ENCODE assay signal across 1 cellular context in genomic region chr3:72383230-72383629, GRCh38.
TF ChIP-seq lines count a peak whose summit lies in the region.

No MANE protein-coding gene starts in this region.

TF ChIP-seq in GM23338, 12 proteins besides CTCF, POLR2A, EP300 and RAD21 (continued from another document):
- TF ChIP-seq, protein P1, sequence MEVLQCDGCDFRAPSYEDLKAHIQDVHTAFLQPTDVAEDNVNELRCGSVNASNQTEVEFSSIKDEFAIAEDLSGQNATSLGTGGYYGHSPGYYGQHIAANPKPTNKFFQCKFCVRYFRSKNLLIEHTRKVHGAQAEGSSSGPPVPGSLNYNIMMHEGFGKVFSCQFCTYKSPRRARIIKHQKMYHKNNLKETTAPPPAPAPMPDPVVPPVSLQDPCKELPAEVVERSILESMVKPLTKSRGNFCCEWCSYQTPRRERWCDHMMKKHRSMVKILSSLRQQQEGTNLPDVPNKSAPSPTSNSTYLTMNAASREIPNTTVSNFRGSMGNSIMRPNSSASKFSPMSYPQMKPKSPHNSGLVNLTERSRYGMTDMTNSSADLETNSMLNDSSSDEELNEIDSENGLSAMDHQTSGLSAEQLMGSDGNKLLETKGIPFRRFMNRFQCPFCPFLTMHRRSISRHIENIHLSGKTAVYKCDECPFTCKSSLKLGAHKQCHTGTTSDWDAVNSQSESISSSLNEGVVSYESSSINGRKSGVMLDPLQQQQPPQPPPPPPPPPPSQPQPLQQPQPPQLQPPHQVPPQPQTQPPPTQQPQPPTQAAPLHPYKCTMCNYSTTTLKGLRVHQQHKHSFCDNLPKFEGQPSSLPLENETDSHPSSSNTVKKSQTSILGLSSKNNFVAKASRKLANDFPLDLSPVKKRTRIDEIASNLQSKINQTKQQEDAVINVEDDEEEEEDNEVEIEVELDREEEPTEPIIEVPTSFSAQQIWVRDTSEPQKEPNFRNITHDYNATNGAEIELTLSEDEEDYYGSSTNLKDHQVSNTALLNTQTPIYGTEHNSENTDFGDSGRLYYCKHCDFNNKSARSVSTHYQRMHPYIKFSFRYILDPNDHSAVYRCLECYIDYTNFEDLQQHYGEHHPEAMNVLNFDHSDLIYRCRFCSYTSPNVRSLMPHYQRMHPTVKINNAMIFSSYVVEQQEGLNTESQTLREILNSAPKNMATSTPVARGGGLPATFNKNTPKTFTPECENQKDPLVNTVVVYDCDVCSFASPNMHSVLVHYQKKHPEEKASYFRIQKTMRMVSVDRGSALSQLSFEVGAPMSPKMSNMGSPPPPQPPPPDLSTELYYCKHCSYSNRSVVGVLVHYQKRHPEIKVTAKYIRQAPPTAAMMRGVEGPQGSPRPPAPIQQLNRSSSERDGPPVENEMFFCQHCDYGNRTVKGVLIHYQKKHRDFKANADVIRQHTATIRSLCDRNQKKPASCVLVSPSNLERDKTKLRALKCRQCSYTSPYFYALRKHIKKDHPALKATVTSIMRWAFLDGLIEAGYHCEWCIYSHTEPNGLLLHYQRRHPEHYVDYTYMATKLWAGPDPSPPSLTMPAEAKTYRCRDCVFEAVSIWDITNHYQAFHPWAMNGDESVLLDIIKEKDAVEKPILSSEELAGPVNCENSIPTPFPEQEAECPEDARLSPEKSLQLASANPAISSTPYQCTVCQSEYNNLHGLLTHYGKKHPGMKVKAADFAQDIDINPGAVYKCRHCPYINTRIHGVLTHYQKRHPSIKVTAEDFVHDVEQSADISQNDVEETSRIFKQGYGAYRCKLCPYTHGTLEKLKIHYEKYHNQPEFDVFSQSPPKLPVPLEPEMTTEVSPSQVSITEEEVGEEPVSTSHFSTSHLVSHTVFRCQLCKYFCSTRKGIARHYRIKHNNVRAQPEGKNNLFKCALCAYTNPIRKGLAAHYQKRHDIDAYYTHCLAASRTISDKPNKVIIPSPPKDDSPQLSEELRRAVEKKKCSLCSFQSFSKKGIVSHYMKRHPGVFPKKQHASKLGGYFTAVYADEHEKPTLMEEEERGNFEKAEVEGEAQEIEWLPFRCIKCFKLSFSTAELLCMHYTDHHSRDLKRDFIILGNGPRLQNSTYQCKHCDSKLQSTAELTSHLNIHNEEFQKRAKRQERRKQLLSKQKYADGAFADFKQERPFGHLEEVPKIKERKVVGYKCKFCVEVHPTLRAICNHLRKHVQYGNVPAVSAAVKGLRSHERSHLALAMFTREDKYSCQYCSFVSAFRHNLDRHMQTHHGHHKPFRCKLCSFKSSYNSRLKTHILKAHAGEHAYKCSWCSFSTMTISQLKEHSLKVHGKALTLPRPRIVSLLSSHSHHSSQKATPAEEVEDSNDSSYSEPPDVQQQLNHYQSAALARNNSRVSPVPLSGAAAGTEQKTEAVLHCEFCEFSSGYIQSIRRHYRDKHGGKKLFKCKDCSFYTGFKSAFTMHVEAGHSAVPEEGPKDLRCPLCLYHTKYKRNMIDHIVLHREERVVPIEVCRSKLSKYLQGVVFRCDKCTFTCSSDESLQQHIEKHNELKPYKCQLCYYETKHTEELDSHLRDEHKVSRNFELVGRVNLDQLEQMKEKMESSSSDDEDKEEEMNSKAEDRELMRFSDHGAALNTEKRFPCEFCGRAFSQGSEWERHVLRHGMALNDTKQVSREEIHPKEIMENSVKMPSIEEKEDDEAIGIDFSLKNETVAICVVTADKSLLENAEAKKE (CRISPR knock-in tag; IDR thresholded peaks at IDR 0.05), result no peak
- TF ChIP-seq CREB1 (CRISPR knock-in tag; IDR thresholded peaks at IDR 0.05; ENCODE audit: low read depth) (no peak), ZNF114 (CRISPR knock-in tag; IDR thresholded peaks at IDR 0.05) (no peak), EZH2phosphoT487 (IDR thresholded peaks at IDR 0.05; ENCODE audit: unreplicated experiment) (no peak), JUNB (IDR thresholded peaks at IDR 0.05; ENCODE audit: unreplicated experiment) (no peak)
- TF ChIP-seq, protein P2, sequence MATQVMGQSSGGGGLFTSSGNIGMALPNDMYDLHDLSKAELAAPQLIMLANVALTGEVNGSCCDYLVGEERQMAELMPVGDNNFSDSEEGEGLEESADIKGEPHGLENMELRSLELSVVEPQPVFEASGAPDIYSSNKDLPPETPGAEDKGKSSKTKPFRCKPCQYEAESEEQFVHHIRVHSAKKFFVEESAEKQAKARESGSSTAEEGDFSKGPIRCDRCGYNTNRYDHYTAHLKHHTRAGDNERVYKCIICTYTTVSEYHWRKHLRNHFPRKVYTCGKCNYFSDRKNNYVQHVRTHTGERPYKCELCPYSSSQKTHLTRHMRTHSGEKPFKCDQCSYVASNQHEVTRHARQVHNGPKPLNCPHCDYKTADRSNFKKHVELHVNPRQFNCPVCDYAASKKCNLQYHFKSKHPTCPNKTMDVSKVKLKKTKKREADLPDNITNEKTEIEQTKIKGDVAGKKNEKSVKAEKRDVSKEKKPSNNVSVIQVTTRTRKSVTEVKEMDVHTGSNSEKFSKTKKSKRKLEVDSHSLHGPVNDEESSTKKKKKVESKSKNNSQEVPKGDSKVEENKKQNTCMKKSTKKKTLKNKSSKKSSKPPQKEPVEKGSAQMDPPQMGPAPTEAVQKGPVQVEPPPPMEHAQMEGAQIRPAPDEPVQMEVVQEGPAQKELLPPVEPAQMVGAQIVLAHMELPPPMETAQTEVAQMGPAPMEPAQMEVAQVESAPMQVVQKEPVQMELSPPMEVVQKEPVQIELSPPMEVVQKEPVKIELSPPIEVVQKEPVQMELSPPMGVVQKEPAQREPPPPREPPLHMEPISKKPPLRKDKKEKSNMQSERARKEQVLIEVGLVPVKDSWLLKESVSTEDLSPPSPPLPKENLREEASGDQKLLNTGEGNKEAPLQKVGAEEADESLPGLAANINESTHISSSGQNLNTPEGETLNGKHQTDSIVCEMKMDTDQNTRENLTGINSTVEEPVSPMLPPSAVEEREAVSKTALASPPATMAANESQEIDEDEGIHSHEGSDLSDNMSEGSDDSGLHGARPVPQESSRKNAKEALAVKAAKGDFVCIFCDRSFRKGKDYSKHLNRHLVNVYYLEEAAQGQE (IDR thresholded peaks at IDR 0.05; ENCODE audit: unreplicated experiment), result no peak
